ENCODE assay signal across 15 cellular contexts in genomic region chr3:187456268-187456667, GRCh38.
DNase-seq lines count a peak whose midpoint lies in the region; ATAC-seq and TF ChIP-seq lines count a peak whose summit lies in the region.
"Had no signal": no experiment of that assay in that cellular context is flagged by ENCODE, and none has a peak within 500 bp of the region (broad histone marks: within the 10 kb centered on the region; RNA-seq: fewer than 3 reads in every experiment).

No MANE protein-coding gene starts in this region.

- TF ChIP-seq CTCF in thoracic aorta (IDR thresholded peaks at IDR 0.05), result no peak

- no peak overlapping the region for H3K4me3 ChIP-seq in thoracic aorta
- H3K4me3 ChIP-seq: Peyer's patch had no signal

- no peak overlapping the region for H3K4me3 Mint-ChIP-seq in stimulated activated effector memory CD8-positive, alpha-beta T cell treated with anti-CD3 and anti-CD28 coated beads, Interleukin-12 subunit alpha, Interleukin-12 subunit beta, amount 100 ng/mL, for 72 hours
- H3K4me3 Mint-ChIP-seq: activated naive CD8-positive, alpha-beta T cell treated with anti-CD3 and anti-CD28 coated beads, Interleukin-2, amount 50 U/mL, for 24 hours; stimulated activated naive CD8-positive, alpha-beta T cell treated with anti-CD3 and anti-CD28 coated beads, Interleukin-15, Interleukin-2, amounts not matched to agents 100 ng/mL and 50 ng/mL, for 24 hours had no signal

- ATAC-seq in thoracic aorta (ENCODE audit: insufficient number of reproducible peaks, low FRiP score, low read depth), result peak; percentile 79
- no peak for ATAC-seq in stimulated activated effector memory CD8-positive, alpha-beta T cell treated with anti-CD3 and anti-CD28 coated beads, Interleukin-12 subunit alpha, Interleukin-12 subunit beta, amount 100 ng/mL, for 72 hours
- ATAC-seq: activated naive CD8-positive, alpha-beta T cell treated with anti-CD3 and anti-CD28 coated beads, Interleukin-2, amount 50 U/mL, for 24 hours had no signal

- no peaks in the 10 kb centered on the region for H3K9me3 Mint-ChIP-seq in stimulated activated effector memory CD8-positive, alpha-beta T cell treated with anti-CD3 and anti-CD28 coated beads, Interleukin-12 subunit alpha, Interleukin-12 subunit beta, amount 100 ng/mL, for 72 hours
- H3K9me3 Mint-ChIP-seq: activated naive CD8-positive, alpha-beta T cell treated with anti-CD3 and anti-CD28 coated beads, Interleukin-2, amount 50 U/mL, for 24 hours; stimulated activated naive CD8-positive, alpha-beta T cell treated with anti-CD3 and anti-CD28 coated beads, Interleukin-15, Interleukin-2, amounts not matched to agents 100 ng/mL and 50 ng/mL, for 24 hours had no signal

- H3K4me1 ChIP-seq in thoracic aorta (ENCODE audit: control insufficient read depth in 1 of 2, low read depth in 2 of 2), result peaks cover 3 to 44% of the 10 kb centered on the region in 2 donors
- H3K4me1 ChIP-seq: Peyer's patch had no signal

- H3K27me3 ChIP-seq in thoracic aorta (replicated peaks; ENCODE audit: insufficient read depth), result no peaks in the 10 kb centered on the region
- H3K27me3 ChIP-seq: Peyer's patch had no signal

- peak overlapping the region in 1 of 2 donors; percentile 49 for H3K27ac ChIP-seq in thoracic aorta
- H3K27ac ChIP-seq: 22Rv1, KMS-11, Peyer's patch had no signal

- no peaks in the 10 kb centered on the region for H3K36me3 Mint-ChIP-seq in stimulated activated effector memory CD8-positive, alpha-beta T cell treated with anti-CD3 and anti-CD28 coated beads, Interleukin-12 subunit alpha, Interleukin-12 subunit beta, amount 100 ng/mL, for 72 hours

- no peaks in the 10 kb centered on the region for H3K36me3 ChIP-seq in thoracic aorta
- H3K36me3 ChIP-seq: Peyer's patch had no signal

- H3K9me3 ChIP-seq in thoracic aorta, result no peaks in the 10 kb centered on the region
- H3K9me3 ChIP-seq: Peyer's patch had no signal

- no peak overlapping the region for H3K27ac Mint-ChIP-seq in stimulated activated effector memory CD8-positive, alpha-beta T cell treated with anti-CD3 and anti-CD28 coated beads, Interleukin-12 subunit alpha, Interleukin-12 subunit beta, amount 100 ng/mL, for 72 hours
- H3K27ac Mint-ChIP-seq: activated naive CD8-positive, alpha-beta T cell treated with anti-CD3 and anti-CD28 coated beads, Interleukin-2, amount 50 U/mL, for 24 hours; stimulated activated naive CD8-positive, alpha-beta T cell treated with anti-CD3 and anti-CD28 coated beads, Interleukin-15, Interleukin-2, amounts not matched to agents 100 ng/mL and 50 ng/mL, for 24 hours had no signal

- DNase-seq in DMS 273 (lab: John Stamatoyannopoulos, UW; ENCODE audit: unreplicated experiment) (peak; percentile 34), DMS 273 treated with DMSO at 0.1 percent for 48 hours (lab: John Stamatoyannopoulos, UW) (no peak), dermis blood vessel endothelial cell (peak; percentile 17), inferior parietal cortex (ENCODE audit: extremely low spot score) (peak; percentile 25), thoracic aorta (ENCODE audit: low spot score) (peak; percentile 38), SHP77 (lab: John Stamatoyannopoulos, UW) (no peak), SIG-M5 treated with dmso at 0.1 percent for 504 hours (lab: John Stamatoyannopoulos, UW; ENCODE audit: unreplicated experiment) (no peak)
- DNase-seq in stimulated activated effector memory CD8-positive, alpha-beta T cell treated with anti-CD3 and anti-CD28 coated beads, Interleukin-12 subunit alpha, Interleukin-12 subunit beta, amount 100 ng/mL, for 72 hours (ENCODE audit: low spot score in 2 of 2), result no peak
- DNase-seq: activated naive CD8-positive, alpha-beta T cell treated with anti-CD3 and anti-CD28 coated beads, Interleukin-2, amount 50 U/mL, for 24 hours; Calu3; Peyer's patch; stimulated activated CD4-positive, alpha-beta T cell treated with anti-CD3 and anti-CD28 coated beads, Interleukin-1b, Interleukin-23, amount 100 ng/mL, for 48 hours had no signal

- H3K4me1 Mint-ChIP-seq in stimulated activated effector memory CD8-positive, alpha-beta T cell treated with anti-CD3 and anti-CD28 coated beads, Interleukin-12 subunit alpha, Interleukin-12 subunit beta, amount 100 ng/mL, for 72 hours, result no peaks in the 10 kb centered on the region
- H3K4me1 Mint-ChIP-seq: activated naive CD8-positive, alpha-beta T cell treated with anti-CD3 and anti-CD28 coated beads, Interleukin-2, amount 50 U/mL, for 24 hours had no signal

Comparison
In these comparisons a context has a peak if more than half of its experiments do, and no peak if none do; other contexts are left out.
1. DNase-seq: peak in DMS 273 (single experiment), dermis blood vessel endothelial cell (single experiment), inferior parietal cortex (single experiment) and thoracic aorta (single experiment); none in DMS 273 treated with DMSO at 0.1 percent for 48 hours (single experiment), stimulated activated effector memory CD8-positive, alpha-beta T cell treated with anti-CD3 and anti-CD28 coated beads, Interleukin-12 subunit alpha, Interleukin-12 subunit beta, amount 100 ng/mL, for 72 hours (0 of 2), SHP77 (0 of 2) and SIG-M5 treated with dmso at 0.1 percent for 504 hours (single experiment).